8 cellular contexts compared by ENCODE assay signal in the genomic region with DNA sequence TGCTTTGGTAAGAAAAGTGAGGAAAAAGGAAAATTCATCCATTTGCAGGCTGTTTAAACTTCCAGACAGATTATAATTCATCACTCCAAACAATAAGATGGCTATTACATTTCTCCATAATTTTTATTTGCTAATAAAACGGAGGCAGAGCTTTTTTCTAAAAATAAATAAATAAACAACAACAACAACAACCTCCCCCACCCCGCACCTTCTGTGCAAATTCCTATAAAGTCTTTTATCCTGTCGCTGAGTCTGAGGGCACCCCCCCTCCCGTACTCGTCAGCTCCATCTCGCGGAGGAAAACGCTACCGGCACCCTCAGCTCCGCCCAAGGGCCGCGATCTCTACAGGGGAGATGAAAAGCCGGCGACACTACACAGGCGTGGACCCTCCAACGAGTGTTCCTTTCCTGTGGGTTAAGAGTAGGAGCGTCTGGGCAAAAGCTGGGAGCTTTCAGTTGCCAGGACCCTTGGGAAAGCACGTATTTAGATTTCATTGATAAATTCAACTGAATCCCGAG. TPM values are rescaled to one million over a fixed set of nuclear protein-coding genes. Genes with fewer than 3 reads are reported as not detected.
DNase-seq lines count a peak whose midpoint lies in the region; ATAC-seq, FAIRE-seq and TF ChIP-seq lines count a peak whose summit lies in the region.

No MANE protein-coding gene starts in this region.

- H3K27me3 Mint-ChIP-seq in T-helper 2 cell treated with Interferon-gamma antibody and Interleukin-4, amounts not matched to agents 5 μg/mL and 100 μg/mL, for 36 hours (ENCODE audit: low read depth) = no peaks in the 10 kb centered on the region

- peaks cover 13% of the 10 kb centered on the region for H3K36me3 Mint-ChIP-seq in T-helper 2 cell treated with Interferon-gamma antibody and Interleukin-4, amounts not matched to agents 5 μg/mL and 100 μg/mL, for 36 hours (ENCODE audit: low read depth)

- peak overlapping the region; percentile 92 for H3K27ac ChIP-seq in angular gyrus (ENCODE audit: low read depth, low read length)
- H3K27ac ChIP-seq in right cardiac atrium (ENCODE audit: low read length) = peak overlapping the region; percentile 97
- peak overlapping the region; percentile 89 for H3K27ac ChIP-seq in psoas muscle

- H3K4me3 ChIP-seq in right cardiac atrium (ENCODE audit: low read length) (peak overlapping the region; percentile 99), psoas muscle (peak overlapping the region; percentile 82)

- intact Hi-C loops in right cardiac atrium (cut with DNase I) = loop anchor here in 2 of 4 donors (2.0 to 10.0 kb wide), 3 partner anchors 81 to 141 kb away; a partner anchor contains a TSS
- intact Hi-C loops in psoas muscle (cut with DNase I) = no loop called here

- no peaks in the 10 kb centered on the region for H3K36me3 ChIP-seq in psoas muscle (ENCODE audit: insufficient read depth in 1 of 2, low read depth in 1 of 2)

- H3K9me3 ChIP-seq in right cardiac atrium (ENCODE audit: control insufficient read depth, low read length) (no peaks in the 10 kb centered on the region), psoas muscle (no peaks in the 10 kb centered on the region)

- H3K27ac Mint-ChIP-seq in T-helper 2 cell treated with Interferon-gamma antibody and Interleukin-4, amounts not matched to agents 5 μg/mL and 100 μg/mL, for 36 hours = peak overlapping the region; percentile 97

- peak; percentile 50 to 52 for DNase-seq in NCI-H187 (lab: John Stamatoyannopoulos, UW)
- peak; percentile 81 for DNase-seq in T-helper 2 cell treated with Interferon-gamma antibody and Interleukin-4, amounts not matched to agents 5 μg/mL and 100 μg/mL, for 36 hours (ENCODE audit: low spot score)
- peak; percentile 85 to 93 (median 93) for DNase-seq in right cardiac atrium
- peak; percentile 80 to 88 for DNase-seq in psoas muscle
- DNase-seq in urothelium cell line (ENCODE audit: low spot score) = peak; percentile 77

- TF ChIP-seq CTCF in GM12872 (IDR thresholded peaks at IDR 0.05; ENCODE audit: insufficient read depth, low read depth, low read length) = peak; percentile 77
- TF ChIP-seq CTCF in psoas muscle (IDR thresholded peaks at IDR 0.05) = peak; percentile 80

- under 1% methylated on average over 19 of the region's 19 CpGs for WGBS in right cardiac atrium
- WGBS in psoas muscle, 3 donors = 0% methylated on average over 19 of the region's 19 CpGs

- H3K27me3 ChIP-seq in right cardiac atrium (ENCODE audit: control insufficient read depth, insufficient read depth) (no peaks in the 10 kb centered on the region), psoas muscle (ENCODE audit: insufficient read depth in 3 of 3, low read length in 2 of 3) (no peaks in the 10 kb centered on the region)

- FAIRE-seq in urothelium cell line (lab: Jason Lieb, UNC) = no peak

- no peaks in the 10 kb centered on the region for H3K9me3 Mint-ChIP-seq in T-helper 2 cell treated with Interferon-gamma antibody and Interleukin-4, amounts not matched to agents 5 μg/mL and 100 μg/mL, for 36 hours

- peak overlapping the region; percentile 90 for H3K4me3 Mint-ChIP-seq in T-helper 2 cell treated with Interferon-gamma antibody and Interleukin-4, amounts not matched to agents 5 μg/mL and 100 μg/mL, for 36 hours

- ATAC-seq in HG02884 (IDR thresholded peaks at IDR 0.05; ENCODE audit: unreplicated experiment) (peak; percentile 48), right cardiac atrium (peak; percentile 92 to 93), psoas muscle (peak; percentile 85 to 92 (median 88))

- peaks cover 33% of the 10 kb centered on the region for H3K4me1 Mint-ChIP-seq in T-helper 2 cell treated with Interferon-gamma antibody and Interleukin-4, amounts not matched to agents 5 μg/mL and 100 μg/mL, for 36 hours (ENCODE audit: low read depth)

- no peaks in the 10 kb centered on the region for H3K4me1 ChIP-seq in right cardiac atrium (ENCODE audit: control insufficient read depth, insufficient read depth, low read length)
- peaks cover 24% of the 10 kb centered on the region for H3K4me1 ChIP-seq in psoas muscle

RNA-seq across cellular contexts. Expression of a gene that starts 1.0 kb away (rescaled TPM):
- 10 to 100 TPM; 29.2 to 77.3 (median 49.3) TPM for total RNA-seq in right cardiac atrium
- polyA plus RNA-seq in right cardiac atrium = 54.5 TPM
- total RNA-seq in psoas muscle = 10 to 100 TPM; 19.9 to 57.0 (median 31.6) TPM
- polyA plus RNA-seq in psoas muscle = 10 to 100 TPM; 24.2 to 68.2 (median 51.1) TPM

Comparison
In these comparisons a context has a peak if more than half of its experiments do, and no peak if none do; other contexts are left out.
1. Peak in every context shown above with its lines: DNase-seq, ATAC-seq, H3K4me3 ChIP-seq and H3K27ac ChIP-seq.